1 cellular context compared by ENCODE assay signal in the genomic region with DNA sequence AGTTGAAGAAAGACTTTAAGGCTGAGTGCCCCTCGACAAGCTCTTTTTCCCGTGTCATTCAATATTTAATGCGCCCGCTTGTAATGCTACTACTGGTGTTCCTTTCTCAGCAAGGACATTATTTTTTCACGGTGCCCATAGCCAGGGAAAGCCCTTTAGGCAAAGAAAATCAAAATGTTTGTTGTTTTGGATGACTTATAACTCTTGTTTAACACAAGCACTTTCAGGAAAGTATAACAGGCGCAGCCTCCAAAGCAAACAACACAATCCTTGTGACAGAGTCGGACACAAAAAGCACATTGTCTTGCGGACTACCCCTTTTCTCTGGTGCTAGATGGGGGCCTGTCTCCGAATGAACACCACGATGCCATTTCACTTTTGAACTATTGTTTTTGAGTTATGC.
TF ChIP-seq lines count a peak whose summit lies in the region.

No MANE protein-coding gene starts in this region.

TF ChIP-seq in endothelial cell of umbilical vein, 7 proteins besides CTCF, POLR2A, EP300 and RAD21 (continued from another document):
- TF ChIP-seq MAX (IDR thresholded peaks at IDR 0.05; ENCODE audit: insufficient read depth, insufficient read length) (no peak), GATA2 (IDR thresholded peaks at IDR 0.05; ENCODE audit: insufficient read depth, insufficient read length, low read depth, low read length) (no peak)
TF ChIP-seq in endothelial cell of umbilical vein: peak in this region for 1.
